Comparison of ENCODE assay signal across 1 cellular context in the genomic region with DNA sequence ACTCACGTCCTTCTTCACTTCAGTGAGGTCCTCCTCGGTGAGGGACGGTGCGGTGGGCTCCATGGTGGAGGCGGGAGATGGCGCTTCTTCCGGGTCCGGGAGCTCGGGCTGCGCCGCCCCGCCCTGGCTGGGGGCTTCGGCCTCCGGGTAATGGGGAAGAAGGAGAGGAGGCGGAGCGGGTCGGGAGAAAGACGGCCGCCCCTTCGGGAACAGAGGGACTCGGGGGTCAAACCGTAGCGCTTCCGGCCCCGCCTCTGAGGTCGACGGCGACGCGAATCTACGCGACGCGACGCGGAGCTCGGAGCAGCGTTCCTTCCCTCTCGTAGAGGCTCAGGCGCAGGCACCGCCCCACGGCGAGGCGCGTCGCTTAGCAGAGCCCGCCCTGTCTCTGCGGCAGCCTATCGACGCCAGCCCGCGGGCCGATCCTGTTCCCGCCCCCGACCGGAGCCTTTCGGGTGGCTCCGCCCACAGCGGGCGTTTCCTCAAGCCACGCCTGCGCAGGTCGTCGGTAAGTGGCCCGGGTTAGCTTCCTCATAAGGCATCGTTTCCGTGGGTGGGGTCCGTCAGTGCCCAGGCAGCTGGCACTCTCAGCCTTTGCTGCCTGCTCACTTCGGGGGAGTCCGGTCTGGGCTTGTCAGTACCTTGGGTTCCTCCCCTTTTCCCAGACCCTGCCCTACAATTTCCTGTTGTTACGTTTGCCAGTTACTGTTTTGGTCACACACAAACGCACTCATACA.
TF ChIP-seq lines count a peak whose summit lies in the region.

Gene BCL10 (minus strand): TSS at position 343 of the 737 bp plus-strand sequence. CDS start 280 bp downstream, at position 63.

TF ChIP-seq in HepG2, 621 proteins besides CTCF, POLR2A, EP300 and RAD21 (continued from another document and continues in another):
- TF ChIP-seq, protein P1, sequence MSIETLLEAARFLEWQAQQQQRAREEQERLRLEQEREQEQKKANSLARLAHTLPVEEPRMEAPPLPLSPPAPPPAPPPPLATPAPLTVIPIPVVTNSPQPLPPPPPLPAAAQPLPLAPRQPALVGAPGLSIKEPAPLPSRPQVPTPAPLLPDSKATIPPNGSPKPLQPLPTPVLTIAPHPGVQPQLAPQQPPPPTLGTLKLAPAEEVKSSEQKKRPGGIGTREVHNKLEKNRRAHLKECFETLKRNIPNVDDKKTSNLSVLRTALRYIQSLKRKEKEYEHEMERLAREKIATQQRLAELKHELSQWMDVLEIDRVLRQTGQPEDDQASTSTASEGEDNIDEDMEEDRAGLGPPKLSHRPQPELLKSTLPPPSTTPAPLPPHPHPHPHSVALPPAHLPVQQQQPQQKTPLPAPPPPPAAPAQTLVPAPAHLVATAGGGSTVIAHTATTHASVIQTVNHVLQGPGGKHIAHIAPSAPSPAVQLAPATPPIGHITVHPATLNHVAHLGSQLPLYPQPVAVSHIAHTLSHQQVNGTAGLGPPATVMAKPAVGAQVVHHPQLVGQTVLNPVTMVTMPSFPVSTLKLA (IDR thresholded peaks at IDR 0.05), result no peak
- TF ChIP-seq CAMTA2 (CRISPR knock-in tag; IDR thresholded peaks at IDR 0.05; ENCODE audit: borderline replicate concordance) (no peak), SPEN (CRISPR knock-in tag; IDR thresholded peaks at IDR 0.05; ENCODE audit: low read depth) (peak; percentile 77; the same call in 1 of the 2 replicates), ZNF773 (CRISPR knock-in tag; IDR thresholded peaks at IDR 0.05; ENCODE audit: borderline replicate concordance) (no peak), ZNF235 (CRISPR knock-in tag; IDR thresholded peaks at IDR 0.05; ENCODE audit: borderline replicate concordance) (no peak), YY1 (IDR thresholded peaks at IDR 0.05; ENCODE audit: insufficient read depth, insufficient replicate concordance, low read depth, low read length) (peak; percentile 69), PAX8 (CRISPR knock-in tag; IDR thresholded peaks at IDR 0.05; ENCODE audit: borderline replicate concordance) (no peak), ARNTL (CRISPR knock-in tag; IDR thresholded peaks at IDR 0.05) (peak; percentile 49; the same call in 1 of the 2 replicates), ZSCAN30 (CRISPR knock-in tag; IDR thresholded peaks at IDR 0.05) (no peak), HDAC2 (CRISPR knock-in tag; IDR thresholded peaks at IDR 0.05) (peak; percentile 65; the same call in 1 of the 2 replicates), BRCA1 (CRISPR knock-in tag; IDR thresholded peaks at IDR 0.05) (no peak), GABPB1 (CRISPR knock-in tag; IDR thresholded peaks at IDR 0.05) (peak; percentile 96), BORCS8-MEF2B (CRISPR knock-in tag; IDR thresholded peaks at IDR 0.05) (peak; percentile 67; the same call in 1 of the 2 replicates), MZF1 (CRISPR knock-in tag; IDR thresholded peaks at IDR 0.05; ENCODE audit: borderline replicate concordance) (peak; percentile 71; the same call in 1 of the 2 replicates), NFE2L1 (CRISPR knock-in tag; IDR thresholded peaks at IDR 0.05; ENCODE audit: borderline replicate concordance) (no peak), RFX3 (CRISPR knock-in tag; IDR thresholded peaks at IDR 0.05) (no peak), E2F1 (CRISPR knock-in tag; IDR thresholded peaks at IDR 0.05) (peak; percentile 74; the same call in 1 of the 2 replicates), FOSL2 (CRISPR knock-in tag; IDR thresholded peaks at IDR 0.05) (no peak; the same call in 1 of the 2 replicates), ZNF337 (CRISPR knock-in tag; IDR thresholded peaks at IDR 0.05; ENCODE audit: borderline replicate concordance, low read depth) (no peak), ZNF230 (CRISPR knock-in tag; IDR thresholded peaks at IDR 0.05) (0 out of 2 replicates have a peak, but pooled peaks have one; percentile 73), ZNF136 (CRISPR knock-in tag; IDR thresholded peaks at IDR 0.05; ENCODE audit: low read depth) (peak; percentile 37; the same call in 1 of the 2 replicates), CREB1 (IDR thresholded peaks at IDR 0.05) (peak; percentile 93), CREB1 (CRISPR knock-in tag; IDR thresholded peaks at IDR 0.05) (peak; percentile 95), ZNF614 (CRISPR knock-in tag; IDR thresholded peaks at IDR 0.05; ENCODE audit: borderline replicate concordance) (peak; percentile 45; the same call in 1 of the 2 replicates), MXD4 (CRISPR knock-in tag; IDR thresholded peaks at IDR 0.05) (peak; percentile 66; the same call in 1 of the 2 replicates)
- TF ChIP-seq, protein P2, sequence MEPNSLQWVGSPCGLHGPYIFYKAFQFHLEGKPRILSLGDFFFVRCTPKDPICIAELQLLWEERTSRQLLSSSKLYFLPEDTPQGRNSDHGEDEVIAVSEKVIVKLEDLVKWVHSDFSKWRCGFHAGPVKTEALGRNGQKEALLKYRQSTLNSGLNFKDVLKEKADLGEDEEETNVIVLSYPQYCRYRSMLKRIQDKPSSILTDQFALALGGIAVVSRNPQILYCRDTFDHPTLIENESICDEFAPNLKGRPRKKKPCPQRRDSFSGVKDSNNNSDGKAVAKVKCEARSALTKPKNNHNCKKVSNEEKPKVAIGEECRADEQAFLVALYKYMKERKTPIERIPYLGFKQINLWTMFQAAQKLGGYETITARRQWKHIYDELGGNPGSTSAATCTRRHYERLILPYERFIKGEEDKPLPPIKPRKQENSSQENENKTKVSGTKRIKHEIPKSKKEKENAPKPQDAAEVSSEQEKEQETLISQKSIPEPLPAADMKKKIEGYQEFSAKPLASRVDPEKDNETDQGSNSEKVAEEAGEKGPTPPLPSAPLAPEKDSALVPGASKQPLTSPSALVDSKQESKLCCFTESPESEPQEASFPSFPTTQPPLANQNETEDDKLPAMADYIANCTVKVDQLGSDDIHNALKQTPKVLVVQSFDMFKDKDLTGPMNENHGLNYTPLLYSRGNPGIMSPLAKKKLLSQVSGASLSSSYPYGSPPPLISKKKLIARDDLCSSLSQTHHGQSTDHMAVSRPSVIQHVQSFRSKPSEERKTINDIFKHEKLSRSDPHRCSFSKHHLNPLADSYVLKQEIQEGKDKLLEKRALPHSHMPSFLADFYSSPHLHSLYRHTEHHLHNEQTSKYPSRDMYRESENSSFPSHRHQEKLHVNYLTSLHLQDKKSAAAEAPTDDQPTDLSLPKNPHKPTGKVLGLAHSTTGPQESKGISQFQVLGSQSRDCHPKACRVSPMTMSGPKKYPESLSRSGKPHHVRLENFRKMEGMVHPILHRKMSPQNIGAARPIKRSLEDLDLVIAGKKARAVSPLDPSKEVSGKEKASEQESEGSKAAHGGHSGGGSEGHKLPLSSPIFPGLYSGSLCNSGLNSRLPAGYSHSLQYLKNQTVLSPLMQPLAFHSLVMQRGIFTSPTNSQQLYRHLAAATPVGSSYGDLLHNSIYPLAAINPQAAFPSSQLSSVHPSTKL (CRISPR knock-in tag; IDR thresholded peaks at IDR 0.05), result peak; percentile 18; the same call in 1 of the 2 replicates
- TF ChIP-seq, protein P3, sequence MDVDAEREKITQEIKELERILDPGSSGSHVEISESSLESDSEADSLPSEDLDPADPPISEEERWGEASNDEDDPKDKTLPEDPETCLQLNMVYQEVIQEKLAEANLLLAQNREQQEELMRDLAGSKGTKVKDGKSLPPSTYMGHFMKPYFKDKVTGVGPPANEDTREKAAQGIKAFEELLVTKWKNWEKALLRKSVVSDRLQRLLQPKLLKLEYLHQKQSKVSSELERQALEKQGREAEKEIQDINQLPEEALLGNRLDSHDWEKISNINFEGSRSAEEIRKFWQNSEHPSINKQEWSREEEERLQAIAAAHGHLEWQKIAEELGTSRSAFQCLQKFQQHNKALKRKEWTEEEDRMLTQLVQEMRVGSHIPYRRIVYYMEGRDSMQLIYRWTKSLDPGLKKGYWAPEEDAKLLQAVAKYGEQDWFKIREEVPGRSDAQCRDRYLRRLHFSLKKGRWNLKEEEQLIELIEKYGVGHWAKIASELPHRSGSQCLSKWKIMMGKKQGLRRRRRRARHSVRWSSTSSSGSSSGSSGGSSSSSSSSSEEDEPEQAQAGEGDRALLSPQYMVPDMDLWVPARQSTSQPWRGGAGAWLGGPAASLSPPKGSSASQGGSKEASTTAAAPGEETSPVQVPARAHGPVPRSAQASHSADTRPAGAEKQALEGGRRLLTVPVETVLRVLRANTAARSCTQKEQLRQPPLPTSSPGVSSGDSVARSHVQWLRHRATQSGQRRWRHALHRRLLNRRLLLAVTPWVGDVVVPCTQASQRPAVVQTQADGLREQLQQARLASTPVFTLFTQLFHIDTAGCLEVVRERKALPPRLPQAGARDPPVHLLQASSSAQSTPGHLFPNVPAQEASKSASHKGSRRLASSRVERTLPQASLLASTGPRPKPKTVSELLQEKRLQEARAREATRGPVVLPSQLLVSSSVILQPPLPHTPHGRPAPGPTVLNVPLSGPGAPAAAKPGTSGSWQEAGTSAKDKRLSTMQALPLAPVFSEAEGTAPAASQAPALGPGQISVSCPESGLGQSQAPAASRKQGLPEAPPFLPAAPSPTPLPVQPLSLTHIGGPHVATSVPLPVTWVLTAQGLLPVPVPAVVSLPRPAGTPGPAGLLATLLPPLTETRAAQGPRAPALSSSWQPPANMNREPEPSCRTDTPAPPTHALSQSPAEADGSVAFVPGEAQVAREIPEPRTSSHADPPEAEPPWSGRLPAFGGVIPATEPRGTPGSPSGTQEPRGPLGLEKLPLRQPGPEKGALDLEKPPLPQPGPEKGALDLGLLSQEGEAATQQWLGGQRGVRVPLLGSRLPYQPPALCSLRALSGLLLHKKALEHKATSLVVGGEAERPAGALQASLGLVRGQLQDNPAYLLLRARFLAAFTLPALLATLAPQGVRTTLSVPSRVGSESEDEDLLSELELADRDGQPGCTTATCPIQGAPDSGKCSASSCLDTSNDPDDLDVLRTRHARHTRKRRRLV (CRISPR knock-in tag; IDR thresholded peaks at IDR 0.05), result 0 out of 2 replicates have a peak, but pooled peaks have one; percentile 12
- TF ChIP-seq, protein P4, sequence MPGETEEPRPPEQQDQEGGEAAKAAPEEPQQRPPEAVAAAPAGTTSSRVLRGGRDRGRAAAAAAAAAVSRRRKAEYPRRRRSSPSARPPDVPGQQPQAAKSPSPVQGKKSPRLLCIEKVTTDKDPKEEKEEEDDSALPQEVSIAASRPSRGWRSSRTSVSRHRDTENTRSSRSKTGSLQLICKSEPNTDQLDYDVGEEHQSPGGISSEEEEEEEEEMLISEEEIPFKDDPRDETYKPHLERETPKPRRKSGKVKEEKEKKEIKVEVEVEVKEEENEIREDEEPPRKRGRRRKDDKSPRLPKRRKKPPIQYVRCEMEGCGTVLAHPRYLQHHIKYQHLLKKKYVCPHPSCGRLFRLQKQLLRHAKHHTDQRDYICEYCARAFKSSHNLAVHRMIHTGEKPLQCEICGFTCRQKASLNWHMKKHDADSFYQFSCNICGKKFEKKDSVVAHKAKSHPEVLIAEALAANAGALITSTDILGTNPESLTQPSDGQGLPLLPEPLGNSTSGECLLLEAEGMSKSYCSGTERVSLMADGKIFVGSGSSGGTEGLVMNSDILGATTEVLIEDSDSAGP (CRISPR knock-in tag; IDR thresholded peaks at IDR 0.05; ENCODE audit: borderline replicate concordance), result peak; percentile 87
- TF ChIP-seq, protein P5, sequence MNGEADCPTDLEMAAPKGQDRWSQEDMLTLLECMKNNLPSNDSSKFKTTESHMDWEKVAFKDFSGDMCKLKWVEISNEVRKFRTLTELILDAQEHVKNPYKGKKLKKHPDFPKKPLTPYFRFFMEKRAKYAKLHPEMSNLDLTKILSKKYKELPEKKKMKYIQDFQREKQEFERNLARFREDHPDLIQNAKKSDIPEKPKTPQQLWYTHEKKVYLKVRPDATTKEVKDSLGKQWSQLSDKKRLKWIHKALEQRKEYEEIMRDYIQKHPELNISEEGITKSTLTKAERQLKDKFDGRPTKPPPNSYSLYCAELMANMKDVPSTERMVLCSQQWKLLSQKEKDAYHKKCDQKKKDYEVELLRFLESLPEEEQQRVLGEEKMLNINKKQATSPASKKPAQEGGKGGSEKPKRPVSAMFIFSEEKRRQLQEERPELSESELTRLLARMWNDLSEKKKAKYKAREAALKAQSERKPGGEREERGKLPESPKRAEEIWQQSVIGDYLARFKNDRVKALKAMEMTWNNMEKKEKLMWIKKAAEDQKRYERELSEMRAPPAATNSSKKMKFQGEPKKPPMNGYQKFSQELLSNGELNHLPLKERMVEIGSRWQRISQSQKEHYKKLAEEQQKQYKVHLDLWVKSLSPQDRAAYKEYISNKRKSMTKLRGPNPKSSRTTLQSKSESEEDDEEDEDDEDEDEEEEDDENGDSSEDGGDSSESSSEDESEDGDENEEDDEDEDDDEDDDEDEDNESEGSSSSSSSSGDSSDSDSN (CRISPR knock-in tag; IDR thresholded peaks at IDR 0.05), result peak; percentile 92
- TF ChIP-seq, protein P6, sequence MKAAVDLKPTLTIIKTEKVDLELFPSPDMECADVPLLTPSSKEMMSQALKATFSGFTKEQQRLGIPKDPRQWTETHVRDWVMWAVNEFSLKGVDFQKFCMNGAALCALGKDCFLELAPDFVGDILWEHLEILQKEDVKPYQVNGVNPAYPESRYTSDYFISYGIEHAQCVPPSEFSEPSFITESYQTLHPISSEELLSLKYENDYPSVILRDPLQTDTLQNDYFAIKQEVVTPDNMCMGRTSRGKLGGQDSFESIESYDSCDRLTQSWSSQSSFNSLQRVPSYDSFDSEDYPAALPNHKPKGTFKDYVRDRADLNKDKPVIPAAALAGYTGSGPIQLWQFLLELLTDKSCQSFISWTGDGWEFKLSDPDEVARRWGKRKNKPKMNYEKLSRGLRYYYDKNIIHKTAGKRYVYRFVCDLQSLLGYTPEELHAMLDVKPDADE (CRISPR knock-in tag; IDR thresholded peaks at IDR 0.05), result no peak
- TF ChIP-seq, protein P7, sequence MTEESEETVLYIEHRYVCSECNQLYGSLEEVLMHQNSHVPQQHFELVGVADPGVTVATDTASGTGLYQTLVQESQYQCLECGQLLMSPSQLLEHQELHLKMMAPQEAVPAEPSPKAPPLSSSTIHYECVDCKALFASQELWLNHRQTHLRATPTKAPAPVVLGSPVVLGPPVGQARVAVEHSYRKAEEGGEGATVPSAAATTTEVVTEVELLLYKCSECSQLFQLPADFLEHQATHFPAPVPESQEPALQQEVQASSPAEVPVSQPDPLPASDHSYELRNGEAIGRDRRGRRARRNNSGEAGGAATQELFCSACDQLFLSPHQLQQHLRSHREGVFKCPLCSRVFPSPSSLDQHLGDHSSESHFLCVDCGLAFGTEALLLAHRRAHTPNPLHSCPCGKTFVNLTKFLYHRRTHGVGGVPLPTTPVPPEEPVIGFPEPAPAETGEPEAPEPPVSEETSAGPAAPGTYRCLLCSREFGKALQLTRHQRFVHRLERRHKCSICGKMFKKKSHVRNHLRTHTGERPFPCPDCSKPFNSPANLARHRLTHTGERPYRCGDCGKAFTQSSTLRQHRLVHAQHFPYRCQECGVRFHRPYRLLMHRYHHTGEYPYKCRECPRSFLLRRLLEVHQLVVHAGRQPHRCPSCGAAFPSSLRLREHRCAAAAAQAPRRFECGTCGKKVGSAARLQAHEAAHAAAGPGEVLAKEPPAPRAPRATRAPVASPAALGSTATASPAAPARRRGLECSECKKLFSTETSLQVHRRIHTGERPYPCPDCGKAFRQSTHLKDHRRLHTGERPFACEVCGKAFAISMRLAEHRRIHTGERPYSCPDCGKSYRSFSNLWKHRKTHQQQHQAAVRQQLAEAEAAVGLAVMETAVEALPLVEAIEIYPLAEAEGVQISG (CRISPR knock-in tag; IDR thresholded peaks at IDR 0.05), result peak; percentile 83
